In genomic region chr11:45926001-45926401, GRCh38 we compare ENCODE assay signal across 23 cellular contexts. TPM values are rescaled to one million over a fixed set of nuclear protein-coding genes. Genes with fewer than 3 reads are reported as not detected.
DNase-seq lines count a peak whose midpoint lies in the region; ATAC-seq, FAIRE-seq and TF ChIP-seq lines count a peak whose summit lies in the region.
"Had no signal": no experiment of that assay in that cellular context is flagged by ENCODE, and none has a peak within 500 bp of the region (broad histone marks: within the 10 kb centered on the region; RNA-seq: fewer than 3 reads in every experiment).

No MANE protein-coding gene starts in this region.

- no peak overlapping the region for H2BK15ac ChIP-seq in H1 (ENCODE audit: low read length)

- H2AK5ac ChIP-seq in H1 (ENCODE audit: low read depth, low read length): no peak overlapping the region

- H3K9me3 ChIP-seq in H1 (ENCODE audit: insufficient read depth in 2 of 2, low read depth in 1 of 2, low read length in 1 of 2) (no peaks in the 10 kb centered on the region), spleen (no peaks in the 10 kb centered on the region)
- H3K9me3 ChIP-seq: A549, tibial nerve had no signal

- peaks cover 4% of the 10 kb centered on the region for H3K36me3 Mint-ChIP-seq in activated CD4-positive, alpha-beta T cell treated with anti-CD3 and anti-CD28 coated beads, Interleukin-2, amount 10 ng/mL, durations not matched to agents 7 days and 5 days (ENCODE audit: low read depth)
- no peaks in the 10 kb centered on the region for H3K36me3 Mint-ChIP-seq in activated CD4-positive, alpha-beta T cell treated with anti-CD3 and anti-CD28 coated beads for 36 hours (ENCODE audit: low read depth)

- H3K27ac ChIP-seq in H1 (ENCODE audit: low read depth, low read length) (no peak overlapping the region), spleen (peak overlapping the region in 1 of 8 donors; percentile 86)
- H3K27ac ChIP-seq: A549, C4-2B, KMS-11, tibial nerve had no signal

- H4K20me1 ChIP-seq in H1 (replicated peaks in 1 of 2; ENCODE audit: control insufficient read depth in 1 of 2, insufficient read depth in 2 of 2, low read length in 2 of 2): peaks cover 10 to 20% of the 10 kb centered on the region in 2 experiments

- H3K4me3 Mint-ChIP-seq in activated CD4-positive, alpha-beta T cell treated with anti-CD3 and anti-CD28 coated beads, Interleukin-2, amount 10 ng/mL, durations not matched to agents 7 days and 5 days: no peak overlapping the region
- H3K4me3 Mint-ChIP-seq in activated CD4-positive, alpha-beta T cell treated with anti-CD3 and anti-CD28 coated beads for 36 hours: no peak overlapping the region
- H3K4me3 Mint-ChIP-seq: stimulated activated effector memory CD8-positive, alpha-beta T cell treated with anti-CD3 and anti-CD28 coated beads, Interleukin-12 subunit alpha, Interleukin-12 subunit beta, amount 100 ng/mL, for 72 hours had no signal

- H3K36me3 ChIP-seq in H1 (ENCODE audit: control insufficient read depth in 2 of 4, insufficient read depth in 4 of 4, low read length in 3 of 4) (peaks cover 2 to 35% (median 20%) of the 10 kb centered on the region in 4 experiments; a peak in 7 of 8 replicates), spleen (peaks cover 0 to 10% (median 0%) of the 10 kb centered on the region in 6 donors)

- H3K79me2 ChIP-seq in H1 (ENCODE audit: control insufficient read depth in 1 of 2, insufficient read depth in 2 of 2, low read length in 2 of 2): peaks cover 0 to 11% of the 10 kb centered on the region in 2 experiments; a peak in 1 of 4 replicates

- H3K27me3 Mint-ChIP-seq in activated CD4-positive, alpha-beta T cell treated with anti-CD3 and anti-CD28 coated beads, Interleukin-2, amount 10 ng/mL, durations not matched to agents 7 days and 5 days: peaks cover 22% of the 10 kb centered on the region
- H3K27me3 Mint-ChIP-seq in activated CD4-positive, alpha-beta T cell treated with anti-CD3 and anti-CD28 coated beads for 36 hours: peaks cover 10% of the 10 kb centered on the region

- POLR2A ChIA-PET in activated CD4-positive, alpha-beta T cell treated with anti-CD3 and anti-CD28 coated beads, Interleukin-2, amount 10 ng/mL, durations not matched to agents 7 days and 5 days (lab: Charles Lee): no interaction called here
- POLR2A ChIA-PET in activated CD4-positive, alpha-beta T cell treated with anti-CD3 and anti-CD28 coated beads for 36 hours (lab: Charles Lee): no interaction called here
- POLR2A ChIA-PET in H1 (lab: Charles Lee; ENCODE audit: partially characterized antibody): interaction anchor here (1.0 to 9.8 kb wide), 6 partner anchors 9 to 317 kb away, joined by 3 to 115 read pairs (median 5); no protein-coding TSS in a partner anchor

- no peak overlapping the region for H2AFZ ChIP-seq in H1 (ENCODE audit: low read length)

- no peak overlapping the region for H2BK20ac ChIP-seq in H1 (ENCODE audit: low read length)

- H2BK12ac ChIP-seq in H1 (ENCODE audit: low read depth, low read length): no peak overlapping the region

- H3K9ac ChIP-seq in H1 (replicated peaks in 1 of 4; ENCODE audit: extremely low read depth in 1 of 4, low read depth in 3 of 4, low read length in 3 of 4): no peak overlapping the region
- H3K9ac ChIP-seq: KMS-11 had no signal

- H3K79me1 ChIP-seq in H1 (ENCODE audit: low read depth, low read length): peaks cover 15% of the 10 kb centered on the region

- WGBS in H1 (ENCODE audit: extremely low coverage in 1 of 2, insufficient coverage in 1 of 2, insufficient read length in 1 of 2, insufficient replicate concordance in 2 of 2, low coverage in 1 of 2, low lambda C conversion rate in 2 of 2, missing lambda C conversion rate in 1 of 2), 2 experiments: 94% methylated on average over 12 of the region's 12 CpGs; no CpG with 5 or more reads in 1 of the 2 experiments
- 82 to 86% (median 84%) methylated on average over 10 to 12 of the region's 12 CpGs for WGBS in spleen, 5 donors

- no peak overlapping the region for H3K14ac ChIP-seq in H1 (ENCODE audit: insufficient read length)

- H3K27me3 ChIP-seq in H1 (replicated peaks in 1 of 4; ENCODE audit: control insufficient read depth in 3 of 4, extremely low read depth in 1 of 4, insufficient read depth in 3 of 4, low read length in 3 of 4) (peaks cover 0 to 6% (median 0%) of the 10 kb centered on the region in 4 experiments; a peak in 2 of 7 replicates), spleen (replicated peaks in 1 of 7) (peaks cover 0 to 49% (median 20%) of the 10 kb centered on the region in 7 donors)

- H3K23me2 ChIP-seq in H1 (ENCODE audit: low read depth, low read length): peaks cover 12% of the 10 kb centered on the region; the same call in 1 of the 2 replicates

- no peak overlapping the region for H3K56ac ChIP-seq in H1 (replicated peaks; ENCODE audit: insufficient read length, low read depth, low read length)

- TF ChIP-seq EP300 in H1 (IDR thresholded peaks at IDR 0.05; ENCODE audit: borderline replicate concordance in 1 of 2, low read depth in 2 of 2, low read length in 2 of 2): no peak

- peaks cover 4 to 13% (median 9%) of the 10 kb centered on the region in 4 experiments for H3K4me1 ChIP-seq in H1 (replicated peaks in 1 of 4; ENCODE audit: control insufficient read depth in 3 of 4, insufficient read depth in 4 of 4, low read length in 3 of 4)
- H3K4me1 ChIP-seq in spleen: peaks cover 12 to 80% (median 46%) of the 10 kb centered on the region in 6 donors

- peaks cover 29% of the 10 kb centered on the region for H3K4me1 Mint-ChIP-seq in activated CD4-positive, alpha-beta T cell treated with anti-CD3 and anti-CD28 coated beads, Interleukin-2, amount 10 ng/mL, durations not matched to agents 7 days and 5 days
- H3K4me1 Mint-ChIP-seq in activated CD4-positive, alpha-beta T cell treated with anti-CD3 and anti-CD28 coated beads for 36 hours: peaks cover 20% of the 10 kb centered on the region

- no peak overlapping the region for H3K4ac ChIP-seq in H1 (replicated peaks; ENCODE audit: insufficient read length, low read depth, low read length)

- no peak overlapping the region for H3K4me2 ChIP-seq in H1 (ENCODE audit: insufficient read depth in 1 of 2, low read depth in 2 of 2, low read length in 2 of 2)
- H3K4me2 ChIP-seq: A549, KMS-11 had no signal

- H4K91ac ChIP-seq in H1 (replicated peaks; ENCODE audit: insufficient read length, low read length): no peak overlapping the region

- peak overlapping the region; percentile 36 for H3K27ac Mint-ChIP-seq in activated CD4-positive, alpha-beta T cell treated with anti-CD3 and anti-CD28 coated beads, Interleukin-2, amount 10 ng/mL, durations not matched to agents 7 days and 5 days
- no peak overlapping the region for H3K27ac Mint-ChIP-seq in activated CD4-positive, alpha-beta T cell treated with anti-CD3 and anti-CD28 coated beads for 36 hours

- no peak overlapping the region; the same call in 1 of the 2 replicates for H2BK5ac ChIP-seq in H1 (ENCODE audit: low read depth, low read length)

- no peak for ATAC-seq in activated CD4-positive, alpha-beta T cell treated with anti-CD3 and anti-CD28 coated beads for 36 hours
- ATAC-seq in HG03354 (IDR thresholded peaks at IDR 0.05; ENCODE audit: poor library complexity, severe bottlenecking, unreplicated experiment): no peak
- ATAC-seq: A549; right cardiac atrium; stimulated activated effector memory CD8-positive, alpha-beta T cell treated with anti-CD3 and anti-CD28 coated beads, Interleukin-12 subunit alpha, Interleukin-12 subunit beta, amount 100 ng/mL, for 72 hours had no signal

- no peak for DNase-seq in activated CD4-positive, alpha-beta T cell treated with anti-CD3 and anti-CD28 coated beads, Interleukin-2, amount 10 ng/mL, durations not matched to agents 7 days and 5 days
- DNase-seq in activated CD4-positive, alpha-beta T cell treated with anti-CD3 and anti-CD28 coated beads for 36 hours: no peak
- DNase-seq in ELF-1 (ENCODE audit: low read depth, low spot score): peak; percentile 73
- DNase-seq in H1 (ENCODE audit: low read depth in 1 of 2, low spot score in 2 of 2): no peak
- DNase-seq in spleen: peak; percentile 74
- no peak for DNase-seq in MV-4-11 (lab: John Stamatoyannopoulos, UW)
- DNase-seq in NCI-H748 treated with DMSO at 0.1 percent for 48 hours (lab: John Stamatoyannopoulos, UW): no peak
- DNase-seq: activated naive CD4-positive, alpha-beta T cell; DMS53; NCI-H1048; NCI-H2029 treated with DMSO at 0.1 percent for 48 hours; NCI-H510A; RPMI8226; SW 1271 had no signal

- TF ChIP-seq CTCF in H1 (IDR thresholded peaks at IDR 0.05; ENCODE audit: control extremely low read depth in 1 of 3, insufficient read depth in 1 of 3, low read depth in 1 of 3, low read length in 3 of 3) (no peak), spleen (IDR thresholded peaks at IDR 0.05 in 8 of 11, conservative IDR thresholded peaks at IDR 0.05 in 3 of 11) (no peak)

- H4K5ac ChIP-seq in H1 (ENCODE audit: insufficient read length, low read depth, low read length): no peak overlapping the region

- intact Hi-C loops in activated CD4-positive, alpha-beta T cell treated with anti-CD3 and anti-CD28 coated beads for 36 hours (cut with DNase I, micrococcal nuclease): no loop called here
- intact Hi-C loops in spleen (cut with DNase I; ENCODE audit: low total_unique reads): no loop called here

- no peak overlapping the region for H3K18ac ChIP-seq in H1 (ENCODE audit: extremely low read depth, low read length)

- FAIRE-seq in H1 (lab: Jason Lieb, UNC): no peak
- FAIRE-seq: A549 had no signal

- no peak overlapping the region for H3K4me3 ChIP-seq in H1 (ENCODE audit: extremely low read depth in 1 of 4, insufficient read depth in 2 of 4, low read depth in 3 of 4, low read length in 4 of 4)
- no peak overlapping the region for H3K4me3 ChIP-seq in spleen
- H3K4me3 ChIP-seq: A549, tibial nerve had no signal

- H3K23ac ChIP-seq in H1 (ENCODE audit: insufficient read length): no peak overlapping the region

- no peak overlapping the region for H2BK120ac ChIP-seq in H1 (replicated peaks; ENCODE audit: low read depth, low read length)

- CTCF ChIA-PET in activated CD4-positive, alpha-beta T cell treated with anti-CD3 and anti-CD28 coated beads, Interleukin-2, amount 10 ng/mL, durations not matched to agents 7 days and 5 days (lab: Charles Lee): interaction anchor here (1.1 to 1.6 kb wide), 2 partner anchors 10 to 20 kb away, joined by 3 to 5 read pairs; no protein-coding TSS in a partner anchor
- CTCF ChIA-PET in activated CD4-positive, alpha-beta T cell treated with anti-CD3 and anti-CD28 coated beads for 36 hours (lab: Charles Lee): interaction anchor here (2.1 kb wide), 1 partner anchor 40 kb away, joined by 8 read pairs; no protein-coding TSS in a partner anchor
- CTCF ChIA-PET in H1 (lab: Charles Lee; ENCODE audit: partially characterized antibody): interaction anchor here (4.0 kb wide), 1 partner anchor 53 kb away, joined by 26 read pairs; no protein-coding TSS in a partner anchor

- no peak for TF ChIP-seq RAD21 in H1 (IDR thresholded peaks at IDR 0.05 in 1 of 2, conservative IDR thresholded peaks at IDR 0.05 in 1 of 2; ENCODE audit: low read depth in 2 of 2, low read length in 2 of 2)

- H3K9me3 Mint-ChIP-seq in activated CD4-positive, alpha-beta T cell treated with anti-CD3 and anti-CD28 coated beads, Interleukin-2, amount 10 ng/mL, durations not matched to agents 7 days and 5 days: no peaks in the 10 kb centered on the region
- no peaks in the 10 kb centered on the region for H3K9me3 Mint-ChIP-seq in activated CD4-positive, alpha-beta T cell treated with anti-CD3 and anti-CD28 coated beads for 36 hours (ENCODE audit: low read depth)
- H3K9me3 Mint-ChIP-seq: stimulated activated effector memory CD8-positive, alpha-beta T cell treated with anti-CD3 and anti-CD28 coated beads, Interleukin-12 subunit alpha, Interleukin-12 subunit beta, amount 100 ng/mL, for 72 hours had no signal

- no peak for TF ChIP-seq POLR2A in H1 (IDR thresholded peaks at IDR 0.05; ENCODE audit: control extremely low read depth in 1 of 2, low read depth in 2 of 2, low read length in 2 of 2)
- TF ChIP-seq POLR2A in spleen (IDR thresholded peaks at IDR 0.05): no peak

- no peak overlapping the region for H4K8ac ChIP-seq in H1 (ENCODE audit: extremely low read depth, insufficient read depth, low read length)

RNA-seq across cellular contexts. Expression of gene LARGE2, which starts 3.5 kb away (rescaled TPM):
- under 1 TPM; 0.40 to 0.44 TPM for total RNA-seq in activated CD4-positive, alpha-beta T cell treated with anti-CD3 and anti-CD28 coated beads, Interleukin-2, amount 10 ng/mL, durations not matched to agents 7 days and 5 days
- total RNA-seq in activated CD4-positive, alpha-beta T cell treated with anti-CD3 and anti-CD28 coated beads for 36 hours: 1 to 10 TPM in 1 of 2 experiments, under 1 TPM in 1; 0.75 to 1.1 TPM
- 108 and 111 TPM in 2 replicates for total RNA-seq in H1 (2021; fragmentation: NEBNext Ultra II Directional; extraction: Animal tissue kit (Norgen Biotek cat#: 25700))
- polyA plus RNA-seq in H1 (2011; rRNA removed): 137 and 234 TPM in 2 replicates
- polyA plus RNA-seq in H1 (2011; cell fraction: cytosol; rRNA removed): 102 TPM
- polyA plus RNA-seq in H1 (2011; cell fraction: nucleus; rRNA removed): 281 TPM
- polyA plus RNA-seq in H1 (2012, experiment 1 of 2): 84.9 to 132 TPM (median 122 TPM) in 4 replicates
- 163 TPM for polyA plus RNA-seq in H1 (2012, experiment 2 of 2)
- 207 TPM for polyA plus RNA-seq in H1 (2013, experiment 1 of 2)
- polyA plus RNA-seq in H1 (2013, experiment 2 of 2): 217 TPM
- polyA minus RNA-seq in H1 (2011; rRNA and poly(A)+ RNA removed): 42.7 and 52.0 TPM in 2 replicates
- polyA minus RNA-seq in H1 (2011; cell fraction: cytosol; rRNA and poly(A)+ RNA removed): 50.4 TPM
- 42.7 TPM for polyA minus RNA-seq in H1 (2011; cell fraction: nucleus; rRNA and poly(A)+ RNA removed)
- 1 to 10 TPM; 2.5 to 8.4 (median 6.1) TPM for total RNA-seq in spleen
- 10 to 100 TPM in 2 of 3 donors, 1 to 10 TPM in 1; 4.7 to 18.8 (median 16.4) TPM for polyA plus RNA-seq in spleen
- total RNA-seq: cerebellum, fibroblast of lung, tibial nerve had no signal
- polyA plus RNA-seq: fibroblast of lung had no signal

RNA-seq across cellular contexts. Expression of gene PEX16, which starts 8.3 kb away (rescaled TPM):
- 10 to 100 TPM; 47.1 to 51.1 TPM for total RNA-seq in activated CD4-positive, alpha-beta T cell treated with anti-CD3 and anti-CD28 coated beads, Interleukin-2, amount 10 ng/mL, durations not matched to agents 7 days and 5 days
- total RNA-seq in activated CD4-positive, alpha-beta T cell treated with anti-CD3 and anti-CD28 coated beads for 36 hours: 10 to 100 TPM; 28.1 to 33.4 TPM
- 29.2 and 29.4 TPM in 2 replicates for total RNA-seq in H1 (2021; fragmentation: NEBNext Ultra II Directional; extraction: Animal tissue kit (Norgen Biotek cat#: 25700))
- polyA plus RNA-seq in H1 (2011; rRNA removed) (36.0 and 47.2 TPM in 2 replicates), spleen (10 to 100 TPM; 41.6 to 50.1 (median 46.1) TPM)
- 46.3 TPM for polyA plus RNA-seq in H1 (2011; cell fraction: cytosol; rRNA removed)
- 68.9 TPM for polyA plus RNA-seq in H1 (2011; cell fraction: nucleus; rRNA removed)
- 20.7 to 30.4 TPM (median 29.2 TPM) in 4 replicates for polyA plus RNA-seq in H1 (2012, experiment 1 of 2)
- 39.5 TPM for polyA plus RNA-seq in H1 (2012, experiment 2 of 2)
- 19.5 TPM for polyA plus RNA-seq in H1 (2013, experiment 1 of 2)
- polyA plus RNA-seq in H1 (2013, experiment 2 of 2): 16.5 TPM
- 12.2 and 12.5 TPM in 2 replicates for polyA minus RNA-seq in H1 (2011; rRNA and poly(A)+ RNA removed)
- polyA minus RNA-seq in H1 (2011; cell fraction: cytosol; rRNA and poly(A)+ RNA removed): 22.0 TPM
- polyA minus RNA-seq in H1 (2011; cell fraction: nucleus; rRNA and poly(A)+ RNA removed): 28.4 TPM
- 10 to 100 TPM; 29.2 to 36.7 (median 33.7) TPM for total RNA-seq in spleen

RNA-seq across cellular contexts. Expression of gene FREY1, which starts 18.9 kb away (rescaled TPM):
- 1 to 10 TPM; 3.2 to 3.9 TPM for total RNA-seq in activated CD4-positive, alpha-beta T cell treated with anti-CD3 and anti-CD28 coated beads, Interleukin-2, amount 10 ng/mL, durations not matched to agents 7 days and 5 days
- total RNA-seq in activated CD4-positive, alpha-beta T cell treated with anti-CD3 and anti-CD28 coated beads for 36 hours: 1 to 10 TPM; 1.0 to 1.5 TPM
- 1.1 TPM in 1 of 2 replicates, not detected in the other for total RNA-seq in H1 (2021; fragmentation: NEBNext Ultra II Directional; extraction: Animal tissue kit (Norgen Biotek cat#: 25700))
- 0.32 and 1.3 TPM in 2 replicates for polyA plus RNA-seq in H1 (2011; rRNA removed)
- not detected for polyA plus RNA-seq in H1 (2011; cell fraction: cytosol; rRNA removed)
- polyA plus RNA-seq in H1 (2011; cell fraction: nucleus; rRNA removed): 1.7 TPM
- 0.41 to 0.69 TPM (median 0.44 TPM) in 3 of 4 replicates, not detected in the other for polyA plus RNA-seq in H1 (2012, experiment 1 of 2)
- polyA plus RNA-seq in H1 (2012, experiment 2 of 2): 0.55 TPM
- polyA plus RNA-seq in H1 (2013, experiment 1 of 2): 0.24 TPM
- polyA plus RNA-seq in H1 (2013, experiment 2 of 2): 0.28 TPM
- 0.71 and 1.2 TPM in 2 replicates for polyA minus RNA-seq in H1 (2011; rRNA and poly(A)+ RNA removed)
- not detected for polyA minus RNA-seq in H1 (2011; cell fraction: cytosol; rRNA and poly(A)+ RNA removed)
- polyA minus RNA-seq in H1 (2011; cell fraction: nucleus; rRNA and poly(A)+ RNA removed): 5.4 TPM
- total RNA-seq in spleen: 1 to 10 TPM in 4 of 7 donors, under 1 TPM in 1, not detected in 2; 0.57 to 2.0 (median 1.2) TPM
- under 1 TPM; 0.13 to 0.32 (median 0.27) TPM for polyA plus RNA-seq in spleen
- polyA plus RNA-seq: fibroblast of lung had no signal

RNA-seq across cellular contexts. Expression of gene MAPK8IP1, which starts 40.5 kb away (rescaled TPM):
- under 1 TPM; 0.56 to 0.64 TPM for total RNA-seq in activated CD4-positive, alpha-beta T cell treated with anti-CD3 and anti-CD28 coated beads, Interleukin-2, amount 10 ng/mL, durations not matched to agents 7 days and 5 days
- under 1 TPM; 0.37 to 0.39 TPM for total RNA-seq in activated CD4-positive, alpha-beta T cell treated with anti-CD3 and anti-CD28 coated beads for 36 hours
- 40.1 and 41.7 TPM in 2 replicates for total RNA-seq in H1 (2021; fragmentation: NEBNext Ultra II Directional; extraction: Animal tissue kit (Norgen Biotek cat#: 25700))
- polyA plus RNA-seq in H1 (2011; rRNA removed) (32.4 and 62.2 TPM in 2 replicates), spleen (1 to 10 TPM in 2 of 3 donors, under 1 TPM in 1; 0.80 to 2.2 (median 1.3) TPM)
- polyA plus RNA-seq in H1 (2011; cell fraction: cytosol; rRNA removed): 34.1 TPM
- polyA plus RNA-seq in H1 (2011; cell fraction: nucleus; rRNA removed): 60.7 TPM
- polyA plus RNA-seq in H1 (2012, experiment 1 of 2): 22.2 to 33.3 TPM (median 31.5 TPM) in 4 replicates
- 33.0 TPM for polyA plus RNA-seq in H1 (2012, experiment 2 of 2)
- polyA plus RNA-seq in H1 (2013, experiment 1 of 2): 21.4 TPM
- 18.9 TPM for polyA plus RNA-seq in H1 (2013, experiment 2 of 2)
- 15.4 and 21.4 TPM in 2 replicates for polyA minus RNA-seq in H1 (2011; rRNA and poly(A)+ RNA removed)
- 35.9 TPM for polyA minus RNA-seq in H1 (2011; cell fraction: cytosol; rRNA and poly(A)+ RNA removed)
- 19.7 TPM for polyA minus RNA-seq in H1 (2011; cell fraction: nucleus; rRNA and poly(A)+ RNA removed)
- 1 to 10 TPM; 1.7 to 6.0 (median 3.4) TPM for total RNA-seq in spleen

Comparison
In these comparisons a context has a peak if more than half of its experiments do, and no peak if none do; other contexts are left out.
1. DNase-seq: peak in ELF-1 (single experiment) and spleen (single experiment); none in activated CD4-positive, alpha-beta T cell treated with anti-CD3 and anti-CD28 coated beads, Interleukin-2, amount 10 ng/mL, durations not matched to agents 7 days and 5 days (single experiment), activated CD4-positive, alpha-beta T cell treated with anti-CD3 and anti-CD28 coated beads for 36 hours (single experiment), H1 (0 of 2), MV-4-11 (single experiment) and NCI-H748 treated with DMSO at 0.1 percent for 48 hours (single experiment).
2. RNA of gene LARGE2, which starts 3.5 kb away (total RNA-seq): 108 to 111 TPM in H1; 2.5 to 8.4 TPM in spleen, 0.75 to 1.1 TPM in activated CD4-positive, alpha-beta T cell treated with anti-CD3 and anti-CD28 coated beads for 36 hours and 0.40 to 0.44 TPM in activated CD4-positive, alpha-beta T cell treated with anti-CD3 and anti-CD28 coated beads, Interleukin-2, amount 10 ng/mL, durations not matched to agents 7 days and 5 days; every median in the first group is over 10 times any median in the second.